19 cellular contexts compared by ENCODE assay signal in the genomic region with DNA sequence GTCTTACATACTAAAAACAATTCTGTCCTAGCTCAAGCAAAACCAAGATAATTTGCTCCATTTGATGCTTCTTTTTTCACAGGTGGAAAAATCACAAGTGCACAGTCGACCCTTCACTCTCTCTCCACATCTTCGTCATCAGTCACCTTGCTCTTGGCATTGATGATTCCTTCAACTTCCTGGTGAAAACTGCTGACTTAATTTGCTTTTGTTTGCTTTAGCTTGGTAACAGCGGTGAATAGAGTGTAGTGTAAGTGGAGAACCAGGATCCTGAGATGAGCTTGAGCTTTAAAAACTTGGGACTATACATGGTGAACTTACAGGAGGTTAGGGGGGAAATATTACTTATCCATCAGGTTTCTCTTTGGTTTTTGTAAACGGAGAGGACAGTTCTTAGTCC.
DNase-seq lines count a peak whose midpoint lies in the region; ATAC-seq and TF ChIP-seq lines count a peak whose summit lies in the region.
"Had no signal": no experiment of that assay in that cellular context is flagged by ENCODE, and none has a peak within 500 bp of the region (broad histone marks: within the 10 kb centered on the region; RNA-seq: fewer than 3 reads in every experiment).

No MANE protein-coding gene starts in this region.

- no peaks in the 10 kb centered on the region for H3K36me3 Mint-ChIP-seq in H9 (ENCODE audit: insufficient read depth in 1 of 3, low read depth in 3 of 3)

- H3K27ac ChIP-seq in neuronal stem cell (replicated peaks; ENCODE audit: low read length) (no peak overlapping the region), H9 (ENCODE audit: insufficient read length, low read depth, low read length) (no peak overlapping the region)
- H3K27ac ChIP-seq: BLaER1 treated with 17β-estradiol and CSF1 and Interleukin-3, amounts not matched to agents 10 nM and 100 nM; KMS-11 had no signal

- H3K4me1 ChIP-seq in neuronal stem cell (ENCODE audit: control insufficient read depth in 2 of 2, insufficient read depth in 1 of 2, low read depth in 1 of 2, low read length in 2 of 2), result no peaks in the 10 kb centered on the region
- no peaks in the 10 kb centered on the region for H3K4me1 ChIP-seq in H9 (ENCODE audit: insufficient read depth, low read length)
- H3K4me1 ChIP-seq: BLaER1 treated with 17β-estradiol and CSF1 and Interleukin-3, amounts not matched to agents 10 nM and 100 nM had no signal

- no peaks in the 10 kb centered on the region for H3K27me3 Mint-ChIP-seq in H9 (ENCODE audit: low read depth)

- ATAC-seq in HG03442 (IDR thresholded peaks at IDR 0.05; ENCODE audit: unreplicated experiment), result no peak
- ATAC-seq: HepG2 had no signal

- H2BK5ac ChIP-seq in neuronal stem cell (ENCODE audit: low read length) (no peak overlapping the region), H9 (ENCODE audit: insufficient read length, low read length) (no peak overlapping the region)

- no peak overlapping the region for H3K56ac ChIP-seq in H9 (ENCODE audit: insufficient read length, low read depth, low read length)

- H3K9ac ChIP-seq in neuronal stem cell (ENCODE audit: low read depth, low read length, poor library complexity) (no peak overlapping the region), H9 (ENCODE audit: extremely low read depth, insufficient read length, low read length) (no peak overlapping the region)
- H3K9ac ChIP-seq: BLaER1 treated with 17β-estradiol and CSF1 and Interleukin-3, amounts not matched to agents 10 nM and 100 nM; KMS-11 had no signal

- peak; percentile 20 for DNase-seq in NCI-H1105 treated with DMSO at 0.1 percent for 48 hours (lab: John Stamatoyannopoulos, UW)
- DNase-seq in NCI-H1105 (lab: John Stamatoyannopoulos, UW), result no peak
- peak; percentile 1 for DNase-seq in NCI-H1417 treated with DMSO at 0.1 percent for 48 hours (lab: John Stamatoyannopoulos, UW)
- DNase-seq in SHP77 treated with DMSO at 0.1 percent for 48 hours (lab: John Stamatoyannopoulos, UW), result peak; percentile 10
- no peak for DNase-seq in neuronal stem cell (ENCODE audit: low spot score)
- DNase-seq in NK-92 treated with Interleukin-12 subunit alpha and Interleukin-12 subunit beta, amount 100 ng/mL, for 24 hours (lab: John Stamatoyannopoulos, UW), result no peak
- no peak for DNase-seq in H9
- DNase-seq: 8988T, DND-41, GF-D8, GOT3, HFFc6, NCI-H1694, NCI-H2107, NCI-H446 treated with DMSO at 0.1 percent for 48 hours had no signal

- no peak overlapping the region for H3K4ac ChIP-seq in neuronal stem cell (ENCODE audit: low read length)
- H3K4ac ChIP-seq in H9 (ENCODE audit: low read depth, low read length), result no peak overlapping the region

- H2BK20ac ChIP-seq in H9 (ENCODE audit: low read depth, low read length, poor library complexity, severe bottlenecking), result no peak overlapping the region

- H3K23ac ChIP-seq in neuronal stem cell (ENCODE audit: low read depth, low read length, poor library complexity) (no peak overlapping the region), H9 (ENCODE audit: insufficient read length, low read depth, low read length) (no peak overlapping the region)

- TF ChIP-seq CTCF in H9 (conservative IDR thresholded peaks at IDR 0.05), result no peak

- H3K36me3 ChIP-seq in neuronal stem cell (replicated peaks in 1 of 2; ENCODE audit: control insufficient read depth in 2 of 2, insufficient read depth in 2 of 2, low read length in 2 of 2), result no peaks in the 10 kb centered on the region
- H3K36me3 ChIP-seq: BLaER1 treated with 17β-estradiol and CSF1 and Interleukin-3, amounts not matched to agents 10 nM and 100 nM had no signal

- no peaks in the 10 kb centered on the region for H4K20me1 ChIP-seq in H9 (ENCODE audit: control insufficient read depth, insufficient read depth, insufficient read length)
- H4K20me1 ChIP-seq: BLaER1 treated with 17β-estradiol and CSF1 and Interleukin-3, amounts not matched to agents 10 nM and 100 nM had no signal

- no peak overlapping the region for H3K4me3 Mint-ChIP-seq in H9
- H3K4me3 Mint-ChIP-seq: HFFc6 had no signal

- no peak overlapping the region for H3K4me2 ChIP-seq in neuronal stem cell (ENCODE audit: insufficient read depth, low read length, poor library complexity, severe bottlenecking)
- no peak overlapping the region for H3K4me2 ChIP-seq in H9 (ENCODE audit: insufficient read depth, insufficient read length, low read length)
- H3K4me2 ChIP-seq: BLaER1 treated with 17β-estradiol and CSF1 and Interleukin-3, amounts not matched to agents 10 nM and 100 nM; KMS-11 had no signal

- H2BK120ac ChIP-seq in neuronal stem cell (ENCODE audit: low read depth, low read length), result no peak overlapping the region
- H2BK120ac ChIP-seq in H9 (ENCODE audit: low read depth, low read length, poor library complexity, severe bottlenecking), result no peak overlapping the region

- H3K4me3 ChIP-seq in neuronal stem cell (ENCODE audit: low read length in 2 of 2), result no peak overlapping the region
- H3K4me3 ChIP-seq: BLaER1 treated with 17β-estradiol and CSF1 and Interleukin-3, amounts not matched to agents 10 nM and 100 nM had no signal

- H3K9me3 Mint-ChIP-seq in H9, result no peaks in the 10 kb centered on the region

- H3K23me2 ChIP-seq in H9 (ENCODE audit: insufficient read length, low read depth, low read length, poor library complexity, severe bottlenecking), result no peaks in the 10 kb centered on the region

- H3K18ac ChIP-seq in neuronal stem cell (ENCODE audit: low read length) (no peak overlapping the region), H9 (ENCODE audit: insufficient read length, low read depth, low read length) (no peak overlapping the region)

- WGBS in neuronal stem cell (ENCODE audit: extremely low coverage in 2 of 2, insufficient read length in 2 of 2, insufficient replicate concordance in 1 of 2), 2 donors, result no CpG with 5 or more reads among the region's 4 CpGs
- no CpG with 5 or more reads among the region's 4 CpGs for WGBS in H9 (ENCODE audit: extremely low coverage, insufficient read length, low lambda C conversion rate)

- H3K9me3 ChIP-seq in neuronal stem cell (replicated peaks in 1 of 2; ENCODE audit: control insufficient read depth in 2 of 2, insufficient read depth in 1 of 2, low read depth in 1 of 2, low read length in 2 of 2) (no peaks in the 10 kb centered on the region), H9 (ENCODE audit: control insufficient read depth, low read depth, low read length) (no peaks in the 10 kb centered on the region)
- H3K9me3 ChIP-seq: BLaER1 treated with 17β-estradiol and CSF1 and Interleukin-3, amounts not matched to agents 10 nM and 100 nM had no signal

- H3K27me3 ChIP-seq in neuronal stem cell (ENCODE audit: control insufficient read depth in 3 of 3, insufficient read depth in 3 of 3, low read depth in 1 of 3, low read length in 3 of 3) (no peaks in the 10 kb centered on the region), H9 (ENCODE audit: insufficient read depth, low read length) (no peaks in the 10 kb centered on the region)
- H3K27me3 ChIP-seq: BLaER1 treated with 17β-estradiol and CSF1 and Interleukin-3, amounts not matched to agents 10 nM and 100 nM had no signal

- H3K4me1 Mint-ChIP-seq in H9, result peaks cover 4% of the 10 kb centered on the region in 2 experiments; a peak in 3 of 4 replicates

- H3K27ac Mint-ChIP-seq in H9, result peak overlapping the region in 1 of 3 experiments; percentile 21; a peak in 1 of 7 replicates
- H3K27ac Mint-ChIP-seq: HFFc6 had no signal

- H2AFZ ChIP-seq in neuronal stem cell (ENCODE audit: low read length) (peak overlapping the region; percentile 8), H9 (ENCODE audit: low read length) (no peak overlapping the region)

- H3K14ac ChIP-seq in neuronal stem cell (ENCODE audit: low read length), result no peak overlapping the region
- H3K14ac ChIP-seq in H9 (ENCODE audit: insufficient read depth, low read length), result no peak overlapping the region

- no peak overlapping the region for H2BK12ac ChIP-seq in neuronal stem cell (ENCODE audit: low read length)
- no peak overlapping the region for H2BK12ac ChIP-seq in H9 (ENCODE audit: insufficient read length, low read depth, low read length)

- H4K91ac ChIP-seq in neuronal stem cell (ENCODE audit: low read depth, low read length, poor library complexity), result no peak overlapping the region
- H4K91ac ChIP-seq in H9 (ENCODE audit: insufficient read length, low read depth, low read length), result no peak overlapping the region

- no peak overlapping the region for H2BK15ac ChIP-seq in neuronal stem cell (ENCODE audit: low read length)
- no peak overlapping the region for H2BK15ac ChIP-seq in H9 (ENCODE audit: low read depth, low read length)

- H3K79me2 ChIP-seq in H9 (ENCODE audit: insufficient read depth, low read length), result no peaks in the 10 kb centered on the region

- H3K79me1 ChIP-seq in neuronal stem cell (ENCODE audit: low read depth, low read length) (no peaks in the 10 kb centered on the region), H9 (ENCODE audit: insufficient read depth, low read depth, low read length, poor library complexity, severe bottlenecking) (no peaks in the 10 kb centered on the region)

- no peak overlapping the region for H2AK5ac ChIP-seq in neuronal stem cell (ENCODE audit: low read depth, low read length)
- no peak overlapping the region for H2AK5ac ChIP-seq in H9 (ENCODE audit: insufficient read length, low read length)

- H4K8ac ChIP-seq in neuronal stem cell (ENCODE audit: low read depth, low read length), result no peak overlapping the region
- H4K8ac ChIP-seq in H9 (replicated peaks; ENCODE audit: insufficient read length, low read depth, low read length), result no peak overlapping the region

- no peak overlapping the region for H3T11ph ChIP-seq in H9 (ENCODE audit: low read length)

- H4K5ac ChIP-seq in H9 (ENCODE audit: insufficient read length, low read depth, low read length), result no peak overlapping the region

Comparison
In these comparisons a context has a peak if more than half of its experiments do, and no peak if none do; other contexts are left out.
1. DNase-seq: peak in NCI-H1105 treated with DMSO at 0.1 percent for 48 hours (single experiment), NCI-H1417 treated with DMSO at 0.1 percent for 48 hours (single experiment) and SHP77 treated with DMSO at 0.1 percent for 48 hours (single experiment); none in NCI-H1105 (single experiment), neuronal stem cell (single experiment), NK-92 treated with Interleukin-12 subunit alpha and Interleukin-12 subunit beta, amount 100 ng/mL, for 24 hours (single experiment) and H9 (single experiment).